ENCODE assay signal across 21 cellular contexts in the genomic region with DNA sequence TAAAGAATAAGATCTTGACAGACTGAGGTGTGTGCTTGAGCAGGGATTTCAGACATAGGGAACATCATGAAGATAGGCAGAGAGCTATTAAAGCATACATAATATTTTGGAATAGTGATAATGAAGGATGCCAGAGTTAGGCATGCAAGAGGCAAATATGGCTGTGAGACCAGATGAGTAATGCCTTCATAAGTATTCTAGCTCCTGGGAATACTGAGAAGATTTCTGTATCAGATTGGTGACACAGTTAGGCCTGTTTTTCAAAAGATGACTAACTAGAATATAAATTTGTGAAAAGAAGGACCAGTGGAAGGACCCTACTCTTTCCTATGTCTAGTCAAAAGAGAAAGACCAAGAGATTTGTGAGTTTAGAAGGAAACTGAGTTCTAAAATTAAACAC.
"Had no signal": no experiment of that assay in that cellular context is flagged by ENCODE, and none has a peak within 500 bp of the region (broad histone marks: within the 10 kb centered on the region; RNA-seq: fewer than 3 reads in every experiment).

No MANE protein-coding gene starts in this region.

- DNase-seq: activated B cell treated with CpG ODN at 0.5 μM for 24 hours; activated CD4-positive, alpha-beta T cell treated with anti-CD3 and anti-CD28 coated beads for 4 hours; activated CD4-positive, alpha-beta T cell treated with anti-CD3 and anti-CD28 coated beads, Interleukin-2, amount 50 U/mL, for 48 hours; activated effector memory CD4-positive, alpha-beta T cell treated with Interleukin-2 at 50 U/mL for 16 hours; activated naive CD4-positive, alpha-beta T cell treated with anti-CD3 and anti-CD28 coated beads for 36 hours; activated naive CD8-positive, alpha-beta T cell treated with anti-CD3 and anti-CD28 coated beads, Interleukin-2, amount 10 ng/mL, durations not matched to agents 7 days and 5 days; activated T-cell treated with anti-CD3 and anti-CD28 coated beads, Interleukin-2, amount 50 U/mL, for 72 hours; cortex of kidney; gastrocnemius medialis; hippocampal formation; left ventricle myocardium superior; mammary epithelial cell; naive thymus-derived CD8-positive, alpha-beta T cell; retina; stimulated activated CD4-positive, alpha-beta T cell treated with anti-CD3 and anti-CD28 coated beads, Interleukin-4, amount 100 ng/mL, for 24 hours; stimulated activated naive CD8-positive, alpha-beta T cell treated with anti-CD3 and anti-CD28 coated beads, Interleukin-15, Interleukin-2, amounts not matched to agents 100 U/mL and 50 U/mL, for 24 hours; substantia nigra; T1000; thyroid gland had no signal

- H3K4me3 ChIP-seq: cardiac muscle cell, gastrocnemius medialis, neural progenitor cell, thyroid gland had no signal

- ATAC-seq: activated T-cell treated with anti-CD3 and anti-CD28 coated beads, Interleukin-2, amount 50 U/mL, for 72 hours; gastrocnemius medialis; left ventricle myocardium superior; naive thymus-derived CD8-positive, alpha-beta T cell; stimulated activated naive CD8-positive, alpha-beta T cell treated with anti-CD3 and anti-CD28 coated beads, Interleukin-15, Interleukin-2, amounts not matched to agents 100 U/mL and 50 U/mL, for 24 hours had no signal
